Comparison of ENCODE assay signal across 1 cellular context in the genomic region with DNA sequence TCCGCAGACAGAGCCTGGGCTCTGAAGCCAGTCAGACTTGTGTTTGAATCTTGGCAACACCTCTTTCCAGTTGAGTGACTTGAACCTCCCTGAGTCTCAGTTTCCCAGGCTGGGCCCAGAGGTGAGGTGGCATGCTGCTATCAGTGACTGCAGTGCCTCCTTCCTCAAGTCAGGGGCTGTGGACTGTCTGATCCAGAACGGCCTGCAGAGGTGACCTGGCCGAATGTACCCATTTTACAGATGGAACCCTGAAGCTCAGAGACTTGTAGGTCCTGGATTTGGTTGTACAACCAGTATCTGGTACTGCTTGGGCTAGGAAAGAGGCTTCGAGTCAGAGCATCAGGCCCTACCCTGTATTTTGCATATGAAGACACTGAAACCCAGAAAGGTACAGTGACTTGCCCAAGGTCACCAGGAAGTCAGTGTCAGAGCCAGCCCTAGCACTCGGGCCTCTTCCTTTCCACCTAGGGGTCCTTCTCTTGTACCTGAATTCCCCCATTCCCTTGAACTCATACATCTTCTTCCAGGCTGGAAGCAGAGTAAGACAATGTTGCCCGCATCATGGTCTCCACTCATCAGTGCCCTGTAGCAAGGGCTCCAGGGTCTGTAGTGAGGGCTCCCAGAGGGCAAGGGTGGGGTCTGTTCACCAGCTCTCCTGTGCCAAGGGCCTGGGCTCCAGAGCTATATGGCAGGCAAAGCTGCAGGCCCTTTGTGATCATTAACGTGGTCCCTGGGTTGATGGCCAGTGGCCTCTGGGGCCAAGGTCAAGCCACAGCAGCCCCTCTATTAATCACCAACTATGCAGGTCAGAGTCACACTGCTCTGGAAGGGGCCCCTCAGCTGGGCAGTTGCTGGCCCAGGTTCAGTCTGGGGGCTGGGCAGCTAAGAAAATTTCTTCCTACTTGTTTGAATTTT.
TF ChIP-seq lines count a peak whose summit lies in the region.

No MANE protein-coding gene starts in this region.

TF ChIP-seq in HepG2, 621 proteins besides CTCF, POLR2A, EP300 and RAD21 (continued from another document):
- TF ChIP-seq, protein P1, sequence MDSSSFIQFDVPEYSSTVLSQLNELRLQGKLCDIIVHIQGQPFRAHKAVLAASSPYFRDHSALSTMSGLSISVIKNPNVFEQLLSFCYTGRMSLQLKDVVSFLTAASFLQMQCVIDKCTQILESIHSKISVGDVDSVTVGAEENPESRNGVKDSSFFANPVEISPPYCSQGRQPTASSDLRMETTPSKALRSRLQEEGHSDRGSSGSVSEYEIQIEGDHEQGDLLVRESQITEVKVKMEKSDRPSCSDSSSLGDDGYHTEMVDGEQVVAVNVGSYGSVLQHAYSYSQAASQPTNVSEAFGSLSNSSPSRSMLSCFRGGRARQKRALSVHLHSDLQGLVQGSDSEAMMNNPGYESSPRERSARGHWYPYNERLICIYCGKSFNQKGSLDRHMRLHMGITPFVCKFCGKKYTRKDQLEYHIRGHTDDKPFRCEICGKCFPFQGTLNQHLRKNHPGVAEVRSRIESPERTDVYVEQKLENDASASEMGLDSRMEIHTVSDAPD (CRISPR knock-in tag; IDR thresholded peaks at IDR 0.05) = peak; percentile 86
- TF ChIP-seq SP4 (CRISPR knock-in tag; IDR thresholded peaks at IDR 0.05) (peak; percentile 44; the same call in 1 of the 2 replicates), FOXK1 (CRISPR knock-in tag; IDR thresholded peaks at IDR 0.05; ENCODE audit: borderline replicate concordance, low read depth) (peak; percentile 65; the same call in 1 of the 2 replicates), NCOA1 (CRISPR knock-in tag; IDR thresholded peaks at IDR 0.05) (peak; percentile 77; the same call in 1 of the 2 replicates), ZNF33A (CRISPR knock-in tag; IDR thresholded peaks at IDR 0.05; ENCODE audit: borderline replicate concordance) (peak; percentile 85), ZFP41 (CRISPR knock-in tag; IDR thresholded peaks at IDR 0.05; ENCODE audit: borderline replicate concordance) (no peak), NCOA2 (CRISPR knock-in tag; IDR thresholded peaks at IDR 0.05) (peak; percentile 95), CBX5 (CRISPR knock-in tag; IDR thresholded peaks at IDR 0.05; ENCODE audit: borderline replicate concordance) (peak; percentile 77; the same call in 1 of the 2 replicates), NKX3-1 (CRISPR knock-in tag; IDR thresholded peaks at IDR 0.05) (0 out of 2 replicates have a peak, but pooled peaks have one; percentile 64), ZNF547 (CRISPR knock-in tag; IDR thresholded peaks at IDR 0.05) (no peak), SOX13 (IDR thresholded peaks at IDR 0.05) (peak; percentile 69; the same call in 1 of the 2 replicates), SOX13 (CRISPR knock-in tag; conservative IDR thresholded peaks at IDR 0.05 in 1 of 2, IDR thresholded peaks at IDR 0.05 in 1 of 2) (peak in 1 of 2 experiments; percentile 93; a peak in 2 of 4 replicates), SOX6 (IDR thresholded peaks at IDR 0.05) (no peak), SOX6 (CRISPR knock-in tag; IDR thresholded peaks at IDR 0.05) (peak; percentile 91), ZSCAN21 (CRISPR knock-in tag; IDR thresholded peaks at IDR 0.05; ENCODE audit: borderline replicate concordance) (0 out of 2 replicates have a peak, but pooled peaks have one; percentile 16), ZNF441 (CRISPR knock-in tag; IDR thresholded peaks at IDR 0.05; ENCODE audit: borderline replicate concordance) (peak; percentile 20)
- TF ChIP-seq, protein P2, sequence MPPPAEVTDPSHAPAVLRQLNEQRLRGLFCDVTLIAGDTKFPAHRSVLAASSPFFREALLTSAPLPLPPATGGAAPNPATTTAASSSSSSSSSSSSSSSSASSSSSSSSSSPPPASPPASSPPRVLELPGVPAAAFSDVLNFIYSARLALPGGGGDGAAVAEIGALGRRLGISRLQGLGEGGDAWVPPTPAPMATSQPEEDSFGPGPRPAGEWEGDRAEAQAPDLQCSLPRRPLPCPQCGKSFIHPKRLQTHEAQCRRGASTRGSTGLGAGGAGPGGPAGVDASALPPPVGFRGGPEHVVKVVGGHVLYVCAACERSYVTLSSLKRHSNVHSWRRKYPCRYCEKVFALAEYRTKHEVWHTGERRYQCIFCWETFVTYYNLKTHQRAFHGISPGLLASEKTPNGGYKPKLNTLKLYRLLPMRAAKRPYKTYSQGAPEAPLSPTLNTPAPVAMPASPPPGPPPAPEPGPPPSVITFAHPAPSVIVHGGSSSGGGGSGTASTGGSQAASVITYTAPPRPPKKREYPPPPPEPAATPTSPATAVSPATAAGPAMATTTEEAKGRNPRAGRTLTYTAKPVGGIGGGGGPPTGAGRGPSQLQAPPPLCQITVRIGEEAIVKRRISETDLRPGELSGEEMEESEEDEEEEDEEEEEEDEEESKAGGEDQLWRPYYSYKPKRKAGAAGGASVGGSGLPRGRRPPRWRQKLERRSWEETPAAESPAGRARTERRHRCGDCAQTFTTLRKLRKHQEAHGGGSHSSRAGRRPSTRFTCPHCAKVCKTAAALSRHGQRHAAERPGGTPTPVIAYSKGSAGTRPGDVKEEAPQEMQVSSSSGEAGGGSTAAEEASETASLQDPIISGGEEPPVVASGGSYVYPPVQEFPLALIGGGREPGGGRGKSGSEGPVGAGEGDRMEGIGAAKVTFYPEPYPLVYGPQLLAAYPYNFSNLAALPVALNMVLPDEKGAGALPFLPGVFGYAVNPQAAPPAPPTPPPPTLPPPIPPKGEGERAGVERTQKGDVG (CRISPR knock-in tag; IDR thresholded peaks at IDR 0.05; ENCODE audit: borderline replicate concordance) = no peak
- TF ChIP-seq, protein P3, sequence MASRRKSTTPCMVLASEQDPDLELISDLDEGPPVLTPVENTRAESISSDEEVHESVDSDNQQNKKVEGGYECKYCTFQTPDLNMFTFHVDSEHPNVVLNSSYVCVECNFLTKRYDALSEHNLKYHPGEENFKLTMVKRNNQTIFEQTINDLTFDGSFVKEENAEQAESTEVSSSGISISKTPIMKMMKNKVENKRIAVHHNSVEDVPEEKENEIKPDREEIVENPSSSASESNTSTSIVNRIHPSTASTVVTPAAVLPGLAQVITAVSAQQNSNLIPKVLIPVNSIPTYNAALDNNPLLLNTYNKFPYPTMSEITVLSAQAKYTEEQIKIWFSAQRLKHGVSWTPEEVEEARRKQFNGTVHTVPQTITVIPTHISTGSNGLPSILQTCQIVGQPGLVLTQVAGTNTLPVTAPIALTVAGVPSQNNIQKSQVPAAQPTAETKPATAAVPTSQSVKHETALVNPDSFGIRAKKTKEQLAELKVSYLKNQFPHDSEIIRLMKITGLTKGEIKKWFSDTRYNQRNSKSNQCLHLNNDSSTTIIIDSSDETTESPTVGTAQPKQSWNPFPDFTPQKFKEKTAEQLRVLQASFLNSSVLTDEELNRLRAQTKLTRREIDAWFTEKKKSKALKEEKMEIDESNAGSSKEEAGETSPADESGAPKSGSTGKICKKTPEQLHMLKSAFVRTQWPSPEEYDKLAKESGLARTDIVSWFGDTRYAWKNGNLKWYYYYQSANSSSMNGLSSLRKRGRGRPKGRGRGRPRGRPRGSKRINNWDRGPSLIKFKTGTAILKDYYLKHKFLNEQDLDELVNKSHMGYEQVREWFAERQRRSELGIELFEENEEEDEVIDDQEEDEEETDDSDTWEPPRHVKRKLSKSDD (CRISPR knock-in tag; IDR thresholded peaks at IDR 0.05; ENCODE audit: low read depth) = peak; percentile 52; the same call in 1 of the 2 replicates
- TF ChIP-seq, protein P4, sequence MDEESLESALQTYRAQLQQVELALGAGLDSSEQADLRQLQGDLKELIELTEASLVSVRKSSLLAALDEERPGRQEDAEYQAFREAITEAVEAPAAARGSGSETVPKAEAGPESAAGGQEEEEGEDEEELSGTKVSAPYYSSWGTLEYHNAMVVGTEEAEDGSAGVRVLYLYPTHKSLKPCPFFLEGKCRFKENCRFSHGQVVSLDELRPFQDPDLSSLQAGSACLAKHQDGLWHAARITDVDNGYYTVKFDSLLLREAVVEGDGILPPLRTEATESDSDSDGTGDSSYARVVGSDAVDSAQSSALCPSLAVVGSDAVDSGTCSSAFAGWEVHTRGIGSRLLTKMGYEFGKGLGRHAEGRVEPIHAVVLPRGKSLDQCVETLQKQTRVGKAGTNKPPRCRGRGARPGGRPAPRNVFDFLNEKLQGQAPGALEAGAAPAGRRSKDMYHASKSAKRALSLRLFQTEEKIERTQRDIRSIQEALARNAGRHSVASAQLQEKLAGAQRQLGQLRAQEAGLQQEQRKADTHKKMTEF (CRISPR knock-in tag; IDR thresholded peaks at IDR 0.05) = peak; percentile 80
- TF ChIP-seq, protein P5, sequence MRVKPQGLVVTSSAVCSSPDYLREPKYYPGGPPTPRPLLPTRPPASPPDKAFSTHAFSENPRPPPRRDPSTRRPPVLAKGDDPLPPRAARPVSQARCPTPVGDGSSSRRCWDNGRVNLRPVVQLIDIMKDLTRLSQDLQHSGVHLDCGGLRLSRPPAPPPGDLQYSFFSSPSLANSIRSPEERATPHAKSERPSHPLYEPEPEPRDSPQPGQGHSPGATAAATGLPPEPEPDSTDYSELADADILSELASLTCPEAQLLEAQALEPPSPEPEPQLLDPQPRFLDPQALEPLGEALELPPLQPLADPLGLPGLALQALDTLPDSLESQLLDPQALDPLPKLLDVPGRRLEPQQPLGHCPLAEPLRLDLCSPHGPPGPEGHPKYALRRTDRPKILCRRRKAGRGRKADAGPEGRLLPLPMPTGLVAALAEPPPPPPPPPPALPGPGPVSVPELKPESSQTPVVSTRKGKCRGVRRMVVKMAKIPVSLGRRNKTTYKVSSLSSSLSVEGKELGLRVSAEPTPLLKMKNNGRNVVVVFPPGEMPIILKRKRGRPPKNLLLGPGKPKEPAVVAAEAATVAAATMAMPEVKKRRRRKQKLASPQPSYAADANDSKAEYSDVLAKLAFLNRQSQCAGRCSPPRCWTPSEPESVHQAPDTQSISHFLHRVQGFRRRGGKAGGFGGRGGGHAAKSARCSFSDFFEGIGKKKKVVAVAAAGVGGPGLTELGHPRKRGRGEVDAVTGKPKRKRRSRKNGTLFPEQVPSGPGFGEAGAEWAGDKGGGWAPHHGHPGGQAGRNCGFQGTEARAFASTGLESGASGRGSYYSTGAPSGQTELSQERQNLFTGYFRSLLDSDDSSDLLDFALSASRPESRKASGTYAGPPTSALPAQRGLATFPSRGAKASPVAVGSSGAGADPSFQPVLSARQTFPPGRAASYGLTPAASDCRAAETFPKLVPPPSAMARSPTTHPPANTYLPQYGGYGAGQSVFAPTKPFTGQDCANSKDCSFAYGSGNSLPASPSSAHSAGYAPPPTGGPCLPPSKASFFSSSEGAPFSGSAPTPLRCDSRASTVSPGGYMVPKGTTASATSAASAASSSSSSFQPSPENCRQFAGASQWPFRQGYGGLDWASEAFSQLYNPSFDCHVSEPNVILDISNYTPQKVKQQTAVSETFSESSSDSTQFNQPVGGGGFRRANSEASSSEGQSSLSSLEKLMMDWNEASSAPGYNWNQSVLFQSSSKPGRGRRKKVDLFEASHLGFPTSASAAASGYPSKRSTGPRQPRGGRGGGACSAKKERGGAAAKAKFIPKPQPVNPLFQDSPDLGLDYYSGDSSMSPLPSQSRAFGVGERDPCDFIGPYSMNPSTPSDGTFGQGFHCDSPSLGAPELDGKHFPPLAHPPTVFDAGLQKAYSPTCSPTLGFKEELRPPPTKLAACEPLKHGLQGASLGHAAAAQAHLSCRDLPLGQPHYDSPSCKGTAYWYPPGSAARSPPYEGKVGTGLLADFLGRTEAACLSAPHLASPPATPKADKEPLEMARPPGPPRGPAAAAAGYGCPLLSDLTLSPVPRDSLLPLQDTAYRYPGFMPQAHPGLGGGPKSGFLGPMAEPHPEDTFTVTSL (CRISPR knock-in tag; IDR thresholded peaks at IDR 0.05; ENCODE audit: borderline replicate concordance) = 0 out of 2 replicates have a peak, but pooled peaks have one; percentile 67
- TF ChIP-seq, protein P6, sequence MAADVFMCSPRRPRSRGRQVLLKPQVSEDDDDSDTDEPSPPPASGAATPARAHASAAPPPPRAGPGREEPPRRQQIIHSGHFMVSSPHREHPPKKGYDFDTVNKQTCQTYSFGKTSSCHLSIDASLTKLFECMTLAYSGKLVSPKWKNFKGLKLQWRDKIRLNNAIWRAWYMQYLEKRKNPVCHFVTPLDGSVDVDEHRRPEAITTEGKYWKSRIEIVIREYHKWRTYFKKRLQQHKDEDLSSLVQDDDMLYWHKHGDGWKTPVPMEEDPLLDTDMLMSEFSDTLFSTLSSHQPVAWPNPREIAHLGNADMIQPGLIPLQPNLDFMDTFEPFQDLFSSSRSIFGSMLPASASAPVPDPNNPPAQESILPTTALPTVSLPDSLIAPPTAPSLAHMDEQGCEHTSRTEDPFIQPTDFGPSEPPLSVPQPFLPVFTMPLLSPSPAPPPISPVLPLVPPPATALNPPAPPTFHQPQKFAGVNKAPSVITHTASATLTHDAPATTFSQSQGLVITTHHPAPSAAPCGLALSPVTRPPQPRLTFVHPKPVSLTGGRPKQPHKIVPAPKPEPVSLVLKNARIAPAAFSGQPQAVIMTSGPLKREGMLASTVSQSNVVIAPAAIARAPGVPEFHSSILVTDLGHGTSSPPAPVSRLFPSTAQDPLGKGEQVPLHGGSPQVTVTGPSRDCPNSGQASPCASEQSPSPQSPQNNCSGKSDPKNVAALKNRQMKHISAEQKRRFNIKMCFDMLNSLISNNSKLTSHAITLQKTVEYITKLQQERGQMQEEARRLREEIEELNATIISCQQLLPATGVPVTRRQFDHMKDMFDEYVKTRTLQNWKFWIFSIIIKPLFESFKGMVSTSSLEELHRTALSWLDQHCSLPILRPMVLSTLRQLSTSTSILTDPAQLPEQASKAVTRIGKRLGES (CRISPR knock-in tag; IDR thresholded peaks at IDR 0.05; ENCODE audit: borderline replicate concordance) = no peak
TF ChIP-seq in HepG2: peak in this region for 234.
